Comparison of ENCODE assay signal across 27 cellular contexts in the genomic region with DNA sequence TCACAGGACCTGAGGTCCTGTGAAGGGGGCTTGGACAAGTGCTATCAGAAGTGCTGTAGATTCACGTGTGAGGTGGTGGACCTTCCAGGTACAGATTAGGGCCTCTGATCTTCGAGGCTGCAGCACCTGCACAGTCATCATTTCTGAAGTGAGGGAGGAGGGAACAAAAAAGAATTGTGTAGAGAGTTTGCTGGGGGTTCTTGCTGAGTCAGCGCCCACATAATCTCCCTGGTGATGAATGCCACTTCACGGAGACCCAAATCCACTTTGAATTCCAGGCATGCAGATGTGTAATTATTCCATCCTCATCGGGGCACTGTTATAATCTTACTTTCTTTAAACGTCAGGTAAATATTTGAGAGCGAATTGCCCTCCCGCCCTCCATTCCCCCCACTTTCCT.
"Had no signal": no experiment of that assay in that cellular context is flagged by ENCODE, and none has a peak within 500 bp of the region (broad histone marks: within the 10 kb centered on the region; RNA-seq: fewer than 3 reads in every experiment).

No MANE protein-coding gene starts in this region.

- H3K9me3 ChIP-seq: neutrophil, pancreas, psoas muscle, spleen, thoracic aorta, thyroid gland, tibial nerve, upper lobe of left lung, vagina had no signal

- H3K27me3 ChIP-seq: neutrophil, pancreas, spleen, thyroid gland, tibial nerve, upper lobe of left lung, vagina had no signal

- FAIRE-seq: pancreas, urothelium cell line had no signal

- DNase-seq: naive thymus-derived CD8-positive, alpha-beta T cell; nephron progenitor cell; nucleus accumbens; pancreas; psoas muscle; right cardiac atrium; spleen; stimulated activated CD4-positive, alpha-beta T cell treated with anti-CD3 and anti-CD28 coated beads, Interleukin-12 subunit alpha, Interleukin-12 subunit beta, amount 100 ng/mL, for 4 hours; stimulated activated CD4-positive, alpha-beta T cell treated with anti-CD3 and anti-CD28 coated beads, Interleukin-1b, Interleukin-23, amount 100 ng/mL, for 48 hours; stimulated activated CD4-positive, alpha-beta T cell treated with anti-CD3 and anti-CD28 coated beads, Interleukin-4, amount 100 ng/mL, for 1 hour; stimulated activated CD4-positive, alpha-beta T cell treated with anti-CD3 and anti-CD28 coated beads, Interleukin-4, amount 100 ng/mL, for 4 hours; stimulated activated CD8-positive, alpha-beta memory T cell treated with anti-CD3 and anti-CD28 coated beads, Interleukin-4, amount 100 ng/mL, for 48 hours; stimulated activated naive CD4-positive, alpha-beta T cell; stimulated activated naive CD8-positive, alpha-beta T cell treated with anti-CD3 and anti-CD28 coated beads, Interleukin-15, amount 100 ng/mL, for 72 hours; stimulated activated naive CD8-positive, alpha-beta T cell treated with anti-CD3 and anti-CD28 coated beads, Interleukin-15, Interleukin-2, amounts not matched to agents 100 U/mL and 50 U/mL, for 24 hours; thyroid gland; upper lobe of left lung had no signal

- H3K4me2 ChIP-seq: smooth muscle cell had no signal

- ATAC-seq: naive thymus-derived CD8-positive, alpha-beta T cell; natural killer cell treated with Interleukin-12 subunit alpha and Interleukin-12 subunit beta and Interleukin-15 and Interleukin-18, amount 100 ng/mL, for 72 hours; pancreas; psoas muscle; right cardiac atrium; sciatic nerve; stimulated activated memory B cell treated with anti-CD40 and anti-IgM and Interleukin-4, amounts not matched to agents 10 μg/mL and 1 μg/mL and 100 μg/mL, for 72 hours; stimulated activated naive CD8-positive, alpha-beta T cell treated with anti-CD3 and anti-CD28 coated beads, Interleukin-15, amount 100 ng/mL, for 72 hours; stimulated activated naive CD8-positive, alpha-beta T cell treated with anti-CD3 and anti-CD28 coated beads, Interleukin-15, Interleukin-2, amounts not matched to agents 100 U/mL and 50 U/mL, for 24 hours had no signal

- H3K4me1 ChIP-seq: pancreas, psoas muscle, spleen, thyroid gland, tibial nerve, upper lobe of left lung, vagina had no signal

- H3K4me3 ChIP-seq: pancreas, psoas muscle, skin epidermis, smooth muscle cell, spleen, thoracic aorta, thyroid gland, tibial nerve, upper lobe of left lung, vagina had no signal

- H3K27ac ChIP-seq: neutrophil, pancreas, psoas muscle, skin epidermis, spleen, thoracic aorta, thyroid gland, tibial nerve, upper lobe of left lung, vagina had no signal

- H3K36me3 ChIP-seq: pancreas, spleen, thoracic aorta, thyroid gland, tibial nerve, upper lobe of left lung, vagina had no signal
